1 cellular context compared by ENCODE assay signal in the genomic region with DNA sequence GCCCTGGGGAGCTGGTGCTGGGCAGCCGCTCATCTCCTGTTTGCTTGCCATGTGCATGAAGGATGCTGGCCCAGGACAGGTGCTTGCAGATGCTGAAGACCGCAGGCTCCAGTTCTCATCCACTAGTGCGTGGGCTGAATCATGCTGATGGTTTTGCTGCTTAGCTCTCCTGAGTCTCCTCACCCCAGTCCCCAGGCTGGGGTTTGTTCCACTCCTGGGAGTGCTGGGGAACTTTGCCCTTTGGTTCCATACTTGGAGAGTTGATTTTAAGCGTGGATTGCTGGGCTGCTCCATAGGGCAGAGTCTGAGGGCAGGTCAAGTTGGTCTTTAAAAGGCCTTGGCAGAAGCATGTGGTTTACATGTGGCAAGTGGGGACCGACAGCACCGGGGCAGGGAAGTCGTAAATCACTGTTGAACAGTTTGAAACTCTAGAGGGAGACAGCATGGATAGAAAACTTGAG.
TF ChIP-seq lines count a peak whose summit lies in the region.

No MANE protein-coding gene starts in this region.

TF ChIP-seq in HepG2, 621 proteins besides CTCF, POLR2A, EP300 and RAD21 (continued from another document and continues in another):
- no peak for TF ChIP-seq PRDM15 (CRISPR knock-in tag; IDR thresholded peaks at IDR 0.05)
- TF ChIP-seq ELF3 (CRISPR knock-in tag; IDR thresholded peaks at IDR 0.05) = peak; percentile 67
- no peak for TF ChIP-seq NCOA2 (CRISPR knock-in tag; IDR thresholded peaks at IDR 0.05)
- no peak for TF ChIP-seq SRF (IDR thresholded peaks at IDR 0.05; ENCODE audit: low read depth, low read length)
- no peak for TF ChIP-seq SALL2 (CRISPR knock-in tag; IDR thresholded peaks at IDR 0.05)
- TF ChIP-seq ZKSCAN8 (CRISPR knock-in tag; IDR thresholded peaks at IDR 0.05; ENCODE audit: borderline replicate concordance) = peak; percentile 46; the same call in 1 of the 2 replicates
- TF ChIP-seq PAF1 (CRISPR knock-in tag; IDR thresholded peaks at IDR 0.05) = no peak
- no peak for TF ChIP-seq ZXDC (CRISPR knock-in tag; IDR thresholded peaks at IDR 0.05)
- no peak for TF ChIP-seq KLF16 (CRISPR knock-in tag; IDR thresholded peaks at IDR 0.05)
- peak; percentile 63; the same call in 1 of the 2 replicates for TF ChIP-seq PRDM10 (CRISPR knock-in tag; IDR thresholded peaks at IDR 0.05; ENCODE audit: low read depth)
- TF ChIP-seq CSRNP2 (CRISPR knock-in tag; conservative IDR thresholded peaks at IDR 0.05; ENCODE audit: low read depth) = no peak
- no peak for TF ChIP-seq ZNF780A (CRISPR knock-in tag; IDR thresholded peaks at IDR 0.05)
- TF ChIP-seq SIX4 (CRISPR knock-in tag; IDR thresholded peaks at IDR 0.05) = no peak
- TF ChIP-seq ZNF674 (CRISPR knock-in tag; IDR thresholded peaks at IDR 0.05; ENCODE audit: low read depth) = no peak
- no peak for TF ChIP-seq SP5 (CRISPR knock-in tag; IDR thresholded peaks at IDR 0.05; ENCODE audit: borderline replicate concordance, low read depth)
- TF ChIP-seq ZNF580 (CRISPR knock-in tag; IDR thresholded peaks at IDR 0.05; ENCODE audit: borderline replicate concordance, low read depth) = peak; percentile 53; the same call in 1 of the 2 replicates
- TF ChIP-seq SMYD3 (CRISPR knock-in tag; IDR thresholded peaks at IDR 0.05) = 0 out of 2 replicates have a peak, but pooled peaks have one; percentile 75
- TF ChIP-seq ZEB1 (IDR thresholded peaks at IDR 0.05; ENCODE audit: insufficient replicate concordance, low read depth) = no peak
- no peak for TF ChIP-seq MLLT10 (CRISPR knock-in tag; IDR thresholded peaks at IDR 0.05)
- peak; percentile 59; the same call in 1 of the 2 replicates for TF ChIP-seq ZBTB26 (CRISPR knock-in tag; IDR thresholded peaks at IDR 0.05; ENCODE audit: borderline replicate concordance)
- no peak for TF ChIP-seq HDAC1 (CRISPR knock-in tag; IDR thresholded peaks at IDR 0.05)
- TF ChIP-seq MXD4 (CRISPR knock-in tag; IDR thresholded peaks at IDR 0.05) = peak; percentile 91
- no peak for TF ChIP-seq AGO1 (IDR thresholded peaks at IDR 0.05; ENCODE audit: low read depth, low read length, poor library complexity, severe bottlenecking)
- no peak for TF ChIP-seq KLF6 (CRISPR knock-in tag; IDR thresholded peaks at IDR 0.05)
- TF ChIP-seq ZBTB44 (CRISPR knock-in tag; IDR thresholded peaks at IDR 0.05) = no peak
- no peak for TF ChIP-seq ZNF552 (CRISPR knock-in tag; IDR thresholded peaks at IDR 0.05; ENCODE audit: borderline replicate concordance)
- TF ChIP-seq, protein P1, sequence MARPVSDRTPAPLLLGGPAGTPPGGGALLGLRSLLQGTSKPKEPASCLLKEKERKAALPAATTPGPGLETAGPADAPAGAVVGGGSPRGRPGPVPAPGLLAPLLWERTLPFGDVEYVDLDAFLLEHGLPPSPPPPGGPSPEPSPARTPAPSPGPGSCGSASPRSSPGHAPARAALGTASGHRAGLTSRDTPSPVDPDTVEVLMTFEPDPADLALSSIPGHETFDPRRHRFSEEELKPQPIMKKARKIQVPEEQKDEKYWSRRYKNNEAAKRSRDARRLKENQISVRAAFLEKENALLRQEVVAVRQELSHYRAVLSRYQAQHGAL (CRISPR knock-in tag; IDR thresholded peaks at IDR 0.05; ENCODE audit: not compliant biosample characterization) = no peak
- TF ChIP-seq NR2F2 (IDR thresholded peaks at IDR 0.05; ENCODE audit: borderline replicate concordance, low read depth) = no peak
- TF ChIP-seq, protein P2, sequence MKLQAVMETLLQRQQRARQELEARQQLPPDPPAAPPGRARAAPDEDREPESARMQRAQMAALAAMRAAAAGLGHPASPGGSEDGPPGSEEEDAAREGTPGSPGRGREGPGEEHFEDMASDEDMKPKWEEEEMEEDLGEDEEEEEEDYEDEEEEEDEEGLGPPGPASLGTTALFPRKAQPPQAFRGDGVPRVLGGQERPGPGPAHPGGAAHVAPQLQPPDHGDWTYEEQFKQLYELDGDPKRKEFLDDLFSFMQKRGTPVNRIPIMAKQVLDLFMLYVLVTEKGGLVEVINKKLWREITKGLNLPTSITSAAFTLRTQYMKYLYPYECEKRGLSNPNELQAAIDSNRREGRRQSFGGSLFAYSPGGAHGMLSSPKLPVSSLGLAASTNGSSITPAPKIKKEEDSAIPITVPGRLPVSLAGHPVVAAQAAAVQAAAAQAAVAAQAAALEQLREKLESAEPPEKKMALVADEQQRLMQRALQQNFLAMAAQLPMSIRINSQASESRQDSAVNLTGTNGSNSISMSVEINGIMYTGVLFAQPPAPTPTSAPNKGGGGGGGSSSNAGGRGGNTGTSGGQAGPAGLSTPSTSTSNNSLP (IDR thresholded peaks at IDR 0.05; ENCODE audit: low read depth, low read length) = no peak
- TF ChIP-seq, protein P3, sequence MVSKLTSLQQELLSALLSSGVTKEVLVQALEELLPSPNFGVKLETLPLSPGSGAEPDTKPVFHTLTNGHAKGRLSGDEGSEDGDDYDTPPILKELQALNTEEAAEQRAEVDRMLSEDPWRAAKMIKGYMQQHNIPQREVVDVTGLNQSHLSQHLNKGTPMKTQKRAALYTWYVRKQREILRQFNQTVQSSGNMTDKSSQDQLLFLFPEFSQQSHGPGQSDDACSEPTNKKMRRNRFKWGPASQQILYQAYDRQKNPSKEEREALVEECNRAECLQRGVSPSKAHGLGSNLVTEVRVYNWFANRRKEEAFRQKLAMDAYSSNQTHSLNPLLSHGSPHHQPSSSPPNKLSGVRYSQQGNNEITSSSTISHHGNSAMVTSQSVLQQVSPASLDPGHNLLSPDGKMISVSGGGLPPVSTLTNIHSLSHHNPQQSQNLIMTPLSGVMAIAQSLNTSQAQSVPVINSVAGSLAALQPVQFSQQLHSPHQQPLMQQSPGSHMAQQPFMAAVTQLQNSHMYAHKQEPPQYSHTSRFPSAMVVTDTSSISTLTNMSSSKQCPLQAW (CRISPR knock-in tag; IDR thresholded peaks at IDR 0.05) = peak; percentile 65
- TF ChIP-seq FOXP1 (IDR thresholded peaks at IDR 0.05) = no peak
- TF ChIP-seq FOXP1 (CRISPR knock-in tag; IDR thresholded peaks at IDR 0.05) = 0 out of 2 replicates have a peak, but pooled peaks have one; percentile 20
- no peak; the same call in 1 of the 2 replicates for TF ChIP-seq TIGD3 (CRISPR knock-in tag; IDR thresholded peaks at IDR 0.05; ENCODE audit: borderline replicate concordance)
- TF ChIP-seq POLR2AphosphoS2 (IDR thresholded peaks at IDR 0.05; ENCODE audit: low read depth, low read length) = no peak
